Comparison of ENCODE assay signal across 19 cellular contexts in genomic region chr10:127556911-127557310, GRCh38. TPM values are rescaled to one million over a fixed set of nuclear protein-coding genes. Genes with fewer than 3 reads are reported as not detected.
A peak's percentile ranks its signal among the peaks of the same experiment; 100 is the strongest.
DNase-seq lines count a peak whose midpoint lies in the region; ATAC-seq and TF ChIP-seq lines count a peak whose summit lies in the region.
"Had no signal": no experiment of that assay in that cellular context is flagged by ENCODE, and none has a peak within 500 bp of the region (broad histone marks: within the 10 kb centered on the region; RNA-seq: fewer than 3 reads in every experiment).

No MANE protein-coding gene starts in this region.

- no peak for TF ChIP-seq EP300 in tibial nerve (IDR thresholded peaks at IDR 0.05)

- no peak overlapping the region for H3K27ac ChIP-seq in tibial nerve
- H3K27ac ChIP-seq: C4-2B had no signal

- H3K27ac Mint-ChIP-seq in endothelial cell (ENCODE audit: unreplicated experiment) (no peak overlapping the region), nephron progenitor cell (no peak overlapping the region)
- H3K27ac Mint-ChIP-seq: natural killer cell; stimulated activated memory B cell treated with anti-CD40 and anti-IgM and Interleukin-4, amounts not matched to agents 10 μg/mL and 1 μg/mL and 100 μg/mL, for 72 hours had no signal

- H3K27me3 ChIP-seq in NT2/D1 (ENCODE audit: insufficient read depth, insufficient read length): no peaks in the 10 kb centered on the region
- H3K27me3 ChIP-seq in tibial nerve: no peaks in the 10 kb centered on the region

- peak; percentile 49 for DNase-seq in ELF-1 (ENCODE audit: low read depth, low spot score)
- peak; percentile 23 for DNase-seq in NT2/D1 (ENCODE audit: low read depth, low spot score)
- peak; percentile 71 for DNase-seq in endothelial cell (ENCODE audit: low spot score)
- peak; percentile 90 for DNase-seq in nephron progenitor cell
- no peak for DNase-seq in tibial nerve (ENCODE audit: low spot score in 2 of 2)
- DNase-seq in hippocampal formation (lab: John Stamatoyannopoulos, UW): no peak
- no peak for DNase-seq in mesenteric fat pad (ENCODE audit: low spot score)
- DNase-seq: activated CD8-positive, alpha-beta memory T cell treated with anti-CD3 and anti-CD28 coated beads for 24 hours; activated naive CD4-positive, alpha-beta T cell treated with Interleukin-2 at 50 U/mL for 16 hours; KG1; left cardiac atrium; natural killer cell; NCI-H1694 treated with DMSO at 0.1 percent for 48 hours; SIG-M5 had no signal

- H3K9me3 Mint-ChIP-seq in endothelial cell (ENCODE audit: unreplicated experiment) (no peaks in the 10 kb centered on the region), nephron progenitor cell (no peaks in the 10 kb centered on the region)
- H3K9me3 Mint-ChIP-seq: natural killer cell had no signal

- no peak overlapping the region for H3K4me3 Mint-ChIP-seq in endothelial cell (ENCODE audit: unreplicated experiment)
- H3K4me3 Mint-ChIP-seq in nephron progenitor cell: no peak overlapping the region
- H3K4me3 Mint-ChIP-seq: natural killer cell; stimulated activated memory B cell treated with anti-CD40 and anti-IgM and Interleukin-4, amounts not matched to agents 10 μg/mL and 1 μg/mL and 100 μg/mL, for 72 hours had no signal

- H3K4me3 ChIP-seq in NT2/D1 (ENCODE audit: insufficient read length, low read depth): no peak overlapping the region
- H3K4me3 ChIP-seq in tibial nerve: no peak overlapping the region

- H3K4me1 ChIP-seq in NT2/D1 (ENCODE audit: insufficient read depth, insufficient read length): no peaks in the 10 kb centered on the region
- H3K4me1 ChIP-seq in tibial nerve: no peaks in the 10 kb centered on the region

- no peaks in the 10 kb centered on the region for H3K36me3 ChIP-seq in NT2/D1 (ENCODE audit: insufficient read depth, insufficient read length, low read length)
- H3K36me3 ChIP-seq in tibial nerve: no peaks in the 10 kb centered on the region

- H3K4me1 Mint-ChIP-seq in endothelial cell (ENCODE audit: unreplicated experiment): no peaks in the 10 kb centered on the region
- no peaks in the 10 kb centered on the region for H3K4me1 Mint-ChIP-seq in nephron progenitor cell
- H3K4me1 Mint-ChIP-seq: natural killer cell; stimulated activated memory B cell treated with anti-CD40 and anti-IgM and Interleukin-4, amounts not matched to agents 10 μg/mL and 1 μg/mL and 100 μg/mL, for 72 hours had no signal

- ATAC-seq in GM21737 (IDR thresholded peaks at IDR 0.05; ENCODE audit: unreplicated experiment): no peak
- ATAC-seq: left cardiac atrium; natural killer cell; stimulated activated memory B cell treated with anti-CD40 and anti-IgM and Interleukin-4, amounts not matched to agents 10 μg/mL and 1 μg/mL and 100 μg/mL, for 72 hours had no signal

- TF ChIP-seq POLR2A in tibial nerve (IDR thresholded peaks at IDR 0.05): no peak

- no peaks in the 10 kb centered on the region for H3K9me3 ChIP-seq in NT2/D1 (ENCODE audit: insufficient read depth, low read length)
- H3K9me3 ChIP-seq in tibial nerve: peaks cover 0 to 7% (median 0%) of the 10 kb centered on the region in 4 donors

- no peaks in the 10 kb centered on the region for H3K36me3 Mint-ChIP-seq in endothelial cell (ENCODE audit: low read depth, unreplicated experiment)
- no peaks in the 10 kb centered on the region for H3K36me3 Mint-ChIP-seq in nephron progenitor cell (ENCODE audit: low read depth)
- H3K36me3 Mint-ChIP-seq: natural killer cell; stimulated activated memory B cell treated with anti-CD40 and anti-IgM and Interleukin-4, amounts not matched to agents 10 μg/mL and 1 μg/mL and 100 μg/mL, for 72 hours had no signal

- no peak overlapping the region for H3K9ac ChIP-seq in NT2/D1 (ENCODE audit: insufficient read length, low read depth)

- H3K27me3 Mint-ChIP-seq in endothelial cell (ENCODE audit: unreplicated experiment) (peaks cover 1% of the 10 kb centered on the region), nephron progenitor cell (ENCODE audit: low read depth, poor library complexity) (peaks cover 27% of the 10 kb centered on the region)

- WGBS in tibial nerve, 2 donors: 4 to 5% methylated on average over 11 of the region's 11 CpGs

- TF ChIP-seq CTCF in endothelial cell (IDR thresholded peaks at IDR 0.05; ENCODE audit: unreplicated experiment) (no peak), nephron progenitor cell (IDR thresholded peaks at IDR 0.05) (no peak), tibial nerve (IDR thresholded peaks at IDR 0.05) (no peak)

RNA-seq across cellular contexts. Expression of gene NPS, which starts 7.8 kb away (rescaled TPM):
- not detected for total RNA-seq in endothelial cell (ENCODE audit: unreplicated experiment)
- not detected for total RNA-seq in tibial nerve
- not detected for total RNA-seq in mesenteric fat pad
- total RNA-seq: cardiac septum, G401, left cardiac atrium, natural killer cell had no signal

Comparison
In these comparisons a context has a peak if more than half of its experiments do, and no peak if none do; other contexts are left out.
1. DNase-seq: peak in ELF-1 (single experiment), NT2/D1 (single experiment), endothelial cell (single experiment) and nephron progenitor cell (single experiment); none in tibial nerve (0 of 2), hippocampal formation (0 of 2) and mesenteric fat pad (single experiment).